2 cellular contexts compared by ENCODE assay signal in genomic region chr7:101179117-101179779, GRCh38.
A peak's percentile ranks its signal among the peaks of the same experiment; 100 is the strongest.
TF ChIP-seq lines count a peak whose summit lies in the region.

No MANE protein-coding gene starts in this region.

TF ChIP-seq in K562, 482 proteins besides CTCF, POLR2A, EP300 and RAD21 (continues in another document):
- TF ChIP-seq HDGF (IDR thresholded peaks at IDR 0.05) (no peak), WHSC1 (IDR thresholded peaks at IDR 0.05; ENCODE audit: low read length) (no peak), ZSCAN29 (IDR thresholded peaks at IDR 0.05) (no peak), MCM3 (IDR thresholded peaks at IDR 0.05) (0 out of 2 replicates have a peak, but pooled peaks have one; percentile 60), MCM7 (IDR thresholded peaks at IDR 0.05) (0 out of 4 replicates have a peak, but pooled peaks of 1 of the 2 experiments have one; percentile 53), E2F3 (CRISPR knock-in tag; IDR thresholded peaks at IDR 0.05) (no peak), VEZF1 (CRISPR knock-in tag; IDR thresholded peaks at IDR 0.05) (0 out of 2 replicates have a peak, but pooled peaks have one; percentile 4), HDAC3 (IDR thresholded peaks at IDR 0.05; ENCODE audit: borderline replicate concordance, partially characterized antibody) (no peak), TBP (optimal IDR thresholded peaks at IDR 0.05; ENCODE audit: low read depth, low read length) (no peak), U2AF2 (optimal IDR thresholded peaks at IDR 0.05; ENCODE audit: low read depth, low read length) (no peak), ZFPM2 (CRISPR knock-in tag; IDR thresholded peaks at IDR 0.05) (no peak), DNMT1 (IDR thresholded peaks at IDR 0.05) (no peak), NCOA4 (IDR thresholded peaks at IDR 0.05; ENCODE audit: partially characterized antibody) (no peak), KDM1A (IDR thresholded peaks at IDR 0.05) (no peak), U2AF1 (optimal IDR thresholded peaks at IDR 0.05; ENCODE audit: low read depth, low read length) (no peak), KDM4B (IDR thresholded peaks at IDR 0.05; ENCODE audit: borderline replicate concordance in 2 of 2, low read depth in 1 of 2) (no peak), ZBTB8A (IDR thresholded peaks at IDR 0.05; ENCODE audit: partially characterized antibody) (no peak), ZBTB17 (CRISPR knock-in tag; IDR thresholded peaks at IDR 0.05) (no peak)
- TF ChIP-seq, protein P1, sequence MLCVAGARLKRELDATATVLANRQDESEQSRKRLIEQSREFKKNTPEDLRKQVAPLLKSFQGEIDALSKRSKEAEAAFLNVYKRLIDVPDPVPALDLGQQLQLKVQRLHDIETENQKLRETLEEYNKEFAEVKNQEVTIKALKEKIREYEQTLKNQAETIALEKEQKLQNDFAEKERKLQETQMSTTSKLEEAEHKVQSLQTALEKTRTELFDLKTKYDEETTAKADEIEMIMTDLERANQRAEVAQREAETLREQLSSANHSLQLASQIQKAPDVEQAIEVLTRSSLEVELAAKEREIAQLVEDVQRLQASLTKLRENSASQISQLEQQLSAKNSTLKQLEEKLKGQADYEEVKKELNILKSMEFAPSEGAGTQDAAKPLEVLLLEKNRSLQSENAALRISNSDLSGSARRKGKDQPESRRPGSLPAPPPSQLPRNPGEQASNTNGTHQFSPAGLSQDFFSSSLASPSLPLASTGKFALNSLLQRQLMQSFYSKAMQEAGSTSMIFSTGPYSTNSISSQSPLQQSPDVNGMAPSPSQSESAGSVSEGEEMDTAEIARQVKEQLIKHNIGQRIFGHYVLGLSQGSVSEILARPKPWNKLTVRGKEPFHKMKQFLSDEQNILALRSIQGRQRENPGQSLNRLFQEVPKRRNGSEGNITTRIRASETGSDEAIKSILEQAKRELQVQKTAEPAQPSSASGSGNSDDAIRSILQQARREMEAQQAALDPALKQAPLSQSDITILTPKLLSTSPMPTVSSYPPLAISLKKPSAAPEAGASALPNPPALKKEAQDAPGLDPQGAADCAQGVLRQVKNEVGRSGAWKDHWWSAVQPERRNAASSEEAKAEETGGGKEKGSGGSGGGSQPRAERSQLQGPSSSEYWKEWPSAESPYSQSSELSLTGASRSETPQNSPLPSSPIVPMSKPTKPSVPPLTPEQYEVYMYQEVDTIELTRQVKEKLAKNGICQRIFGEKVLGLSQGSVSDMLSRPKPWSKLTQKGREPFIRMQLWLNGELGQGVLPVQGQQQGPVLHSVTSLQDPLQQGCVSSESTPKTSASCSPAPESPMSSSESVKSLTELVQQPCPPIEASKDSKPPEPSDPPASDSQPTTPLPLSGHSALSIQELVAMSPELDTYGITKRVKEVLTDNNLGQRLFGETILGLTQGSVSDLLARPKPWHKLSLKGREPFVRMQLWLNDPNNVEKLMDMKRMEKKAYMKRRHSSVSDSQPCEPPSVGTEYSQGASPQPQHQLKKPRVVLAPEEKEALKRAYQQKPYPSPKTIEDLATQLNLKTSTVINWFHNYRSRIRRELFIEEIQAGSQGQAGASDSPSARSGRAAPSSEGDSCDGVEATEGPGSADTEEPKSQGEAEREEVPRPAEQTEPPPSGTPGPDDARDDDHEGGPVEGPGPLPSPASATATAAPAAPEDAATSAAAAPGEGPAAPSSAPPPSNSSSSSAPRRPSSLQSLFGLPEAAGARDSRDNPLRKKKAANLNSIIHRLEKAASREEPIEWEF (CRISPR knock-in tag; IDR thresholded peaks at IDR 0.05), result no peak
- TF ChIP-seq, protein P2, sequence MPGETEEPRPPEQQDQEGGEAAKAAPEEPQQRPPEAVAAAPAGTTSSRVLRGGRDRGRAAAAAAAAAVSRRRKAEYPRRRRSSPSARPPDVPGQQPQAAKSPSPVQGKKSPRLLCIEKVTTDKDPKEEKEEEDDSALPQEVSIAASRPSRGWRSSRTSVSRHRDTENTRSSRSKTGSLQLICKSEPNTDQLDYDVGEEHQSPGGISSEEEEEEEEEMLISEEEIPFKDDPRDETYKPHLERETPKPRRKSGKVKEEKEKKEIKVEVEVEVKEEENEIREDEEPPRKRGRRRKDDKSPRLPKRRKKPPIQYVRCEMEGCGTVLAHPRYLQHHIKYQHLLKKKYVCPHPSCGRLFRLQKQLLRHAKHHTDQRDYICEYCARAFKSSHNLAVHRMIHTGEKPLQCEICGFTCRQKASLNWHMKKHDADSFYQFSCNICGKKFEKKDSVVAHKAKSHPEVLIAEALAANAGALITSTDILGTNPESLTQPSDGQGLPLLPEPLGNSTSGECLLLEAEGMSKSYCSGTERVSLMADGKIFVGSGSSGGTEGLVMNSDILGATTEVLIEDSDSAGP (CRISPR knock-in tag; IDR thresholded peaks at IDR 0.05), result no peak
- TF ChIP-seq, protein P3, sequence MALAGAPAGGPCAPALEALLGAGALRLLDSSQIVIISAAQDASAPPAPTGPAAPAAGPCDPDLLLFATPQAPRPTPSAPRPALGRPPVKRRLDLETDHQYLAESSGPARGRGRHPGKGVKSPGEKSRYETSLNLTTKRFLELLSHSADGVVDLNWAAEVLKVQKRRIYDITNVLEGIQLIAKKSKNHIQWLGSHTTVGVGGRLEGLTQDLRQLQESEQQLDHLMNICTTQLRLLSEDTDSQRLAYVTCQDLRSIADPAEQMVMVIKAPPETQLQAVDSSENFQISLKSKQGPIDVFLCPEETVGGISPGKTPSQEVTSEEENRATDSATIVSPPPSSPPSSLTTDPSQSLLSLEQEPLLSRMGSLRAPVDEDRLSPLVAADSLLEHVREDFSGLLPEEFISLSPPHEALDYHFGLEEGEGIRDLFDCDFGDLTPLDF (CRISPR knock-in tag; IDR thresholded peaks at IDR 0.05), result no peak

TF ChIP-seq in neural cell, 6 proteins besides CTCF, POLR2A, EP300 and RAD21:
- TF ChIP-seq EZH2 (IDR thresholded peaks at IDR 0.05; ENCODE audit: borderline replicate concordance, insufficient read depth, low read length, poor library complexity, severe bottlenecking) (no peak), MXI1 (conservative IDR thresholded peaks at IDR 0.05; ENCODE audit: poor library complexity, severe bottlenecking) (peak; percentile 27), TAF1 (IDR thresholded peaks at IDR 0.05; ENCODE audit: low read depth) (peak; percentile 64), SMC3 (conservative IDR thresholded peaks at IDR 0.05; ENCODE audit: poor library complexity) (no peak), POLR2AphosphoS5 (IDR thresholded peaks at IDR 0.05) (peak; percentile 72)
- TF ChIP-seq, protein P4, sequence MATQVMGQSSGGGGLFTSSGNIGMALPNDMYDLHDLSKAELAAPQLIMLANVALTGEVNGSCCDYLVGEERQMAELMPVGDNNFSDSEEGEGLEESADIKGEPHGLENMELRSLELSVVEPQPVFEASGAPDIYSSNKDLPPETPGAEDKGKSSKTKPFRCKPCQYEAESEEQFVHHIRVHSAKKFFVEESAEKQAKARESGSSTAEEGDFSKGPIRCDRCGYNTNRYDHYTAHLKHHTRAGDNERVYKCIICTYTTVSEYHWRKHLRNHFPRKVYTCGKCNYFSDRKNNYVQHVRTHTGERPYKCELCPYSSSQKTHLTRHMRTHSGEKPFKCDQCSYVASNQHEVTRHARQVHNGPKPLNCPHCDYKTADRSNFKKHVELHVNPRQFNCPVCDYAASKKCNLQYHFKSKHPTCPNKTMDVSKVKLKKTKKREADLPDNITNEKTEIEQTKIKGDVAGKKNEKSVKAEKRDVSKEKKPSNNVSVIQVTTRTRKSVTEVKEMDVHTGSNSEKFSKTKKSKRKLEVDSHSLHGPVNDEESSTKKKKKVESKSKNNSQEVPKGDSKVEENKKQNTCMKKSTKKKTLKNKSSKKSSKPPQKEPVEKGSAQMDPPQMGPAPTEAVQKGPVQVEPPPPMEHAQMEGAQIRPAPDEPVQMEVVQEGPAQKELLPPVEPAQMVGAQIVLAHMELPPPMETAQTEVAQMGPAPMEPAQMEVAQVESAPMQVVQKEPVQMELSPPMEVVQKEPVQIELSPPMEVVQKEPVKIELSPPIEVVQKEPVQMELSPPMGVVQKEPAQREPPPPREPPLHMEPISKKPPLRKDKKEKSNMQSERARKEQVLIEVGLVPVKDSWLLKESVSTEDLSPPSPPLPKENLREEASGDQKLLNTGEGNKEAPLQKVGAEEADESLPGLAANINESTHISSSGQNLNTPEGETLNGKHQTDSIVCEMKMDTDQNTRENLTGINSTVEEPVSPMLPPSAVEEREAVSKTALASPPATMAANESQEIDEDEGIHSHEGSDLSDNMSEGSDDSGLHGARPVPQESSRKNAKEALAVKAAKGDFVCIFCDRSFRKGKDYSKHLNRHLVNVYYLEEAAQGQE (IDR thresholded peaks at IDR 0.05; ENCODE audit: borderline replicate concordance), result peak; percentile 33
TF ChIP-seq in neural cell: peak in this region for 4.
